ENCODE assay signal across 8 cellular contexts in the genomic region with DNA sequence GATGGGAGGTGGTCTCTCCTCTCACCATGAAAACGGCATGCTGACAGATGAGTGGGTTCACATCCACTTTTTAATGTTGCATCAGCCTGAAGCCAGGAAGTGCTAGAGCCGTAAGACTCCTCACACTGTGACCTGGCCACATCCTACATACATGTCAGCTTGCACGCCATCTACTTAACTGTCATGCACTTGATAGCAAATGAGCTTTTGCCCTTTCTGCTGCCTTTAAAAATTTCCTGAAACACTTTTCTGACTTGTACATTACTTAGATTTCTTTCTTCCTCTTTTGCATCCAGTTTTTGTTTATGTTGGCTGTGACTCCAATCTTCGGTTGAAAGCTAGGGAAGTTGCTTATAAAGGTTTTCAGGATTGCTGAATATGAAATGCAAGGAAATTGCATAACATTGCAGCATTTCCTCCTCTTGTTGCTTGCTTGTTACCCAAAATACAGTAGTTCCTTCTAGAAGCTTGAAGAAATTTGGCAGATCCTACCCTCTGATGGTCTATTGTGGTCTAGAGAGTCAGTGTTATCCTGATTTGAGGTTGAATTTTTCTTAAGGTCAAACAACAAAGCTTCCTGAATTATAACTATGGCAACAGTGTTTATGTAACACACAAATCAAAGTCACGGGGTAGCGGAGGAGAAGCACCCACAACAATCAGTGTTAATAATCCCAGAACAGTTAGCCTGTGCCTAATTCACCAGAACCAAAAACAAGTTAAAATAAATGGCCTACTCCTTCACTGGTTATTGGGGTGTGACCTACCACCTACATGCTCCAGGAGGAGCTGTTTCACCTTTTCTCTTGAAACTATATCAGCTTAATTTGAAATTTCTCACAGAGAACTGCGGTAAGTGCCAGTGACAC.
DNase-seq lines count a peak whose midpoint lies in the region; ATAC-seq, FAIRE-seq and TF ChIP-seq lines count a peak whose summit lies in the region.

No MANE protein-coding gene starts in this region.

- peaks cover 86% of the 10 kb centered on the region for H3K4me1 Mint-ChIP-seq in activated CD8-positive, alpha-beta T cell treated with anti-CD3 and anti-CD28 coated beads for 36 hours (ENCODE audit: low read depth)
- peaks cover 28% of the 10 kb centered on the region for H3K4me1 Mint-ChIP-seq in nephron

- FAIRE-seq in A549 (lab: Jason Lieb, UNC) (no peak), GM12892 (lab: Jason Lieb, UNC) (peak; percentile 98)

- ATAC-seq in A549 (peak; percentile 75 to 86; a peak in 4 of 6 replicates), HG02678 (IDR thresholded peaks at IDR 0.05; ENCODE audit: unreplicated experiment) (peak; percentile 71), upper lobe of right lung (peak; percentile 84)
- ATAC-seq in activated CD8-positive, alpha-beta T cell treated with anti-CD3 and anti-CD28 coated beads for 36 hours: peak; percentile 88

- H3K36me3 ChIP-seq in upper lobe of right lung: no peaks in the 10 kb centered on the region

- DNase-seq in A549 (ENCODE audit: low read depth in 1 of 2, low spot score in 1 of 2) (peak; percentile 55 to 57), GM12892 (ENCODE audit: insufficient read length) (no peak), NCI-H1694 treated with DMSO at 0.1 percent for 48 hours (lab: John Stamatoyannopoulos, UW) (peak; percentile 47), epithelial cell of proximal tubule (ENCODE audit: low read depth) (peak; percentile 79), upper lobe of right lung (no peak)
- DNase-seq in activated CD8-positive, alpha-beta T cell treated with anti-CD3 and anti-CD28 coated beads for 36 hours: peak; percentile 89

- TF ChIP-seq CTCF in A549 (IDR thresholded peaks at IDR 0.05): peak; percentile 56
- TF ChIP-seq CTCF in activated CD8-positive, alpha-beta T cell treated with anti-CD3 and anti-CD28 coated beads for 36 hours (IDR thresholded peaks at IDR 0.05): peak; percentile 79
- peak; percentile 79 for TF ChIP-seq CTCF in epithelial cell of proximal tubule (conservative IDR thresholded peaks at IDR 0.05; ENCODE audit: low read depth, low read length)
- TF ChIP-seq CTCF in nephron (IDR thresholded peaks at IDR 0.05; ENCODE audit: unreplicated experiment in 3 of 3): peak; percentile 58 to 76 (median 70)
- TF ChIP-seq CTCF in upper lobe of right lung (IDR thresholded peaks at IDR 0.05): peak; percentile 51

- TF ChIP-seq RAD21 in A549 (conservative IDR thresholded peaks at IDR 0.05 in 1 of 2, IDR thresholded peaks at IDR 0.05 in 1 of 2): peak; percentile 77 to 83

- POLR2A ChIA-PET in A549 (lab: Yijun Ruan, JAX): interaction anchor here (0.6 to 1.5 kb wide), 2 partner anchors 402 to 1186 kb away, joined by 3 to 4 read pairs; no protein-coding TSS in a partner anchor
- POLR2A ChIA-PET in activated CD8-positive, alpha-beta T cell treated with anti-CD3 and anti-CD28 coated beads for 36 hours (lab: Charles Lee): interaction anchor here (0.8 to 2.8 kb wide), 14 partner anchors 8 to 1188 kb away, joined by 3 to 16 read pairs (median 4); a partner anchor contains a TSS

- intact Hi-C loops in activated CD8-positive, alpha-beta T cell treated with anti-CD3 and anti-CD28 coated beads for 36 hours (cut with micrococcal nuclease): loop anchor here (5.0 to 10.0 kb wide), 8 partner anchors 52 to 1182 kb away; no protein-coding TSS in a partner anchor
- intact Hi-C loops in upper lobe of right lung (cut with DNase I): no loop called here

- H3K27ac Mint-ChIP-seq in activated CD8-positive, alpha-beta T cell treated with anti-CD3 and anti-CD28 coated beads for 36 hours: peak overlapping the region; percentile 100
- H3K27ac Mint-ChIP-seq in nephron: peak overlapping the region; percentile 80 to 92 (median 90)

- no peaks in the 10 kb centered on the region for H3K27me3 ChIP-seq in upper lobe of right lung

- H3K4me3 ChIP-seq in A549: no peak overlapping the region
- H3K4me3 ChIP-seq in epithelial cell of proximal tubule (ENCODE audit: low read depth, low read length): no peak overlapping the region
- H3K4me3 ChIP-seq in upper lobe of right lung: no peak overlapping the region

- H3K4me3 Mint-ChIP-seq in activated CD8-positive, alpha-beta T cell treated with anti-CD3 and anti-CD28 coated beads for 36 hours: peak overlapping the region; percentile 63
- no peak overlapping the region for H3K4me3 Mint-ChIP-seq in nephron

- no peak for TF ChIP-seq EP300 in A549 (IDR thresholded peaks at IDR 0.05)

- 68% methylated on average over 7 of the region's 7 CpGs for WGBS in A549 (ENCODE audit: missing lambda C conversion rate)

- peaks cover 6% of the 10 kb centered on the region for H3K9me3 Mint-ChIP-seq in activated CD8-positive, alpha-beta T cell treated with anti-CD3 and anti-CD28 coated beads for 36 hours
- no peaks in the 10 kb centered on the region for H3K9me3 Mint-ChIP-seq in nephron

- peak overlapping the region; percentile 57 for H3K4me2 ChIP-seq in A549

- H3K36me3 Mint-ChIP-seq in activated CD8-positive, alpha-beta T cell treated with anti-CD3 and anti-CD28 coated beads for 36 hours (ENCODE audit: low read depth): peaks cover 21% of the 10 kb centered on the region
- no peaks in the 10 kb centered on the region for H3K36me3 Mint-ChIP-seq in nephron (ENCODE audit: low read depth)

- H3K27ac ChIP-seq in A549 (peak overlapping the region; percentile 52 to 62), upper lobe of right lung (peak overlapping the region; percentile 88)

- H3K4me1 ChIP-seq in A549 (peaks cover 22% of the 10 kb centered on the region), upper lobe of right lung (peaks cover 63% of the 10 kb centered on the region)

- no peaks in the 10 kb centered on the region for H3K27me3 Mint-ChIP-seq in activated CD8-positive, alpha-beta T cell treated with anti-CD3 and anti-CD28 coated beads for 36 hours
- no peaks in the 10 kb centered on the region for H3K27me3 Mint-ChIP-seq in nephron (ENCODE audit: low read depth)

- TF ChIP-seq POLR2A in A549 (IDR thresholded peaks at IDR 0.05; ENCODE audit: low read length) (no peak), GM12892 (IDR thresholded peaks at IDR 0.05; ENCODE audit: low read depth, low read length) (peak; percentile 56; the same call in 1 of the 2 replicates)

- CTCF ChIA-PET in A549 (lab: Yijun Ruan, JAX): interaction anchor here (0.6 to 4.6 kb wide), 30 partner anchors 9 to 968 kb away, joined by 3 to 21 read pairs (median 3); a partner anchor contains a TSS
- CTCF ChIA-PET in activated CD8-positive, alpha-beta T cell treated with anti-CD3 and anti-CD28 coated beads for 36 hours (lab: Charles Lee): interaction anchor here (0.9 to 2.6 kb wide), 34 partner anchors 9 to 1188 kb away, joined by 3 to 12 read pairs (median 4); no protein-coding TSS in a partner anchor

- H3K9me3 ChIP-seq in A549: no peaks in the 10 kb centered on the region
- no peaks in the 10 kb centered on the region for H3K9me3 ChIP-seq in upper lobe of right lung

TF ChIP-seq in A549, 52 proteins besides CTCF, POLR2A, EP300 and RAD21:
- TF ChIP-seq RFX5 (IDR thresholded peaks at IDR 0.05) (no peak), MAFK (IDR thresholded peaks at IDR 0.05; ENCODE audit: partially characterized antibody) (no peak), SMC3 (IDR thresholded peaks at IDR 0.05) (peak; percentile 80)
- TF ChIP-seq, protein P1, sequence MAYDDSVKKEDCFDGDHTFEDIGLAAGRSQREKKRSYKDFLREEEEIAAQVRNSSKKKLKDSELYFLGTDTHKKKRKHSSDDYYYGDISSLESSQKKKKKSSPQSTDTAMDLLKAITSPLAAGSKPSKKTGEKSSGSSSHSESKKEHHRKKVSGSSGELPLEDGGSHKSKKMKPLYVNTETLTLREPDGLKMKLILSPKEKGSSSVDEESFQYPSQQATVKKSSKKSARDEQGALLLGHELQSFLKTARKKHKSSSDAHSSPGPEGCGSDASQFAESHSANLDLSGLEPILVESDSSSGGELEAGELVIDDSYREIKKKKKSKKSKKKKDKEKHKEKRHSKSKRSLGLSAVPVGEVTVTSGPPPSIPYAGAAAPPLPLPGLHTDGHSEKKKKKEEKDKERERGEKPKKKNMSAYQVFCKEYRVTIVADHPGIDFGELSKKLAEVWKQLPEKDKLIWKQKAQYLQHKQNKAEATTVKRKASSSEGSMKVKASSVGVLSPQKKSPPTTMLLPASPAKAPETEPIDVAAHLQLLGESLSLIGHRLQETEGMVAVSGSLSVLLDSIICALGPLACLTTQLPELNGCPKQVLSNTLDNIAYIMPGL (CRISPR knock-in tag; IDR thresholded peaks at IDR 0.05; ENCODE audit: borderline replicate concordance): no peak

Comparison
In these comparisons a context has a peak if more than half of its experiments do, and no peak if none do; other contexts are left out.
1. DNase-seq: peak in A549 (2 of 2), NCI-H1694 treated with DMSO at 0.1 percent for 48 hours (single experiment), activated CD8-positive, alpha-beta T cell treated with anti-CD3 and anti-CD28 coated beads for 36 hours (single experiment) and epithelial cell of proximal tubule (single experiment); none in GM12892 (single experiment) and upper lobe of right lung (single experiment).
2. Peak in every context shown above with its lines, with median percentiles within 50 percentile points of each other: ATAC-seq and CTCF ChIP-seq.